Comparison of ENCODE assay signal across 10 cellular contexts in the genomic region with DNA sequence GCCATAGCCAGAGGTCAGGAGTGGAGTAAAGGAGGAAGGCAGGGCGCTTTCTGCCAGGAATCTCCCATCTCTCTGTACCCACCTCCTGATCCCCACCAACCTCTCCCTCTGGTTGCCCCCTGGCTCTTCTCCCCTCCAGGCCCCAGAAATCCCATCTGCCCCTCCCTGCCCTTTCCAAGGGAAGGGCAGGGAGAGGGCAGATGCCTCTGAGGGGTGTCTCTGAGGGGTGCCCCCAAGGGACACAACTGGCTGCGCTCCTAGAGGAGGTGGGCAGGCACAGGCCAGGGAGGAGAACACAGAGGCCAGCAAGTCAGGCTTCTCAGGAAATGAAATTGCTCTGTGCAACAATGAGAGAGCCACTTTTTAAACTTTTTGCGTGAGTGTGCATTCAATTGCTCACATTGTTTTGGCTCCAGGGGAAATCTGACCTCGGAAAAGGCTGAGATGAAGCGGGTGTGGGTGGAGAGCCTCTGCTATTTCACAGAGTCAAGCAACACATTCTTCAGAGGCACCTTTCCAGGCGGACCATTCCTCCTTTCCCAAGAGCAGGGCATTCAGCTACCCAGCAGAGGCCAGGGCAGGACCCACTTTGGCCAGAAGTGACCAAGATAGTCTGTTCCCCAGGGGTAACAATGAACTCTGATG.
DNase-seq lines count a peak whose midpoint lies in the region; ATAC-seq and TF ChIP-seq lines count a peak whose summit lies in the region.
"Had no signal": no experiment of that assay in that cellular context is flagged by ENCODE, and none has a peak within 500 bp of the region (broad histone marks: within the 10 kb centered on the region; RNA-seq: fewer than 3 reads in every experiment).

No MANE protein-coding gene starts in this region.

- H3K27me3 Mint-ChIP-seq in WTC11 (ENCODE audit: low read depth) = peaks cover 4% of the 10 kb centered on the region; the same call in 1 of the 2 replicates
- H3K27me3 Mint-ChIP-seq in nephron progenitor cell (ENCODE audit: low read depth, poor library complexity) = no peaks in the 10 kb centered on the region

- POLR2A ChIA-PET in WTC11 (lab: Charles Lee) = no interaction called here

- H3K36me3 Mint-ChIP-seq in WTC11 = 0 out of 2 replicates have a peak, but pooled peaks cover 8% of the 10 kb centered on the region
- H3K36me3 Mint-ChIP-seq in nephron progenitor cell (ENCODE audit: low read depth) = peaks cover 35% of the 10 kb centered on the region

- 0 out of 2 replicates have a peak overlapping the region, but pooled peaks have one; percentile 43 for H3K27ac Mint-ChIP-seq in WTC11
- peak overlapping the region; percentile 90 for H3K27ac Mint-ChIP-seq in nephron progenitor cell

- CTCF ChIA-PET in WTC11 (lab: Charles Lee) = no interaction called here

- H3K4me1 ChIP-seq in esophagus squamous epithelium = peaks cover 15 to 42% (median 16%) of the 10 kb centered on the region in 3 donors

- 53 to 88% methylated on average over 1 to 4 of the region's 6 CpGs for WGBS in esophagus squamous epithelium, 2 donors

- H3K4me3 Mint-ChIP-seq in WTC11 (no peak overlapping the region), nephron progenitor cell (no peak overlapping the region)

- ATAC-seq in WTC11 = no peak

- no peak for TF ChIP-seq POLR2A in esophagus squamous epithelium (IDR thresholded peaks at IDR 0.05)

- H3K36me3 ChIP-seq in esophagus squamous epithelium = peaks cover 0 to 11% (median 3%) of the 10 kb centered on the region in 3 donors
- H3K36me3 ChIP-seq: BE2C had no signal

- peaks cover 49% of the 10 kb centered on the region for H3K4me1 Mint-ChIP-seq in WTC11
- H3K4me1 Mint-ChIP-seq in nephron progenitor cell = peaks cover 73% of the 10 kb centered on the region

- H3K9me3 ChIP-seq in esophagus squamous epithelium = no peaks in the 10 kb centered on the region
- H3K9me3 ChIP-seq: BE2C had no signal

- no peaks in the 10 kb centered on the region for H3K27me3 ChIP-seq in esophagus squamous epithelium
- H3K27me3 ChIP-seq: BE2C had no signal

- intact Hi-C loops in esophagus squamous epithelium (cut with DNase I) = no loop called here

- TF ChIP-seq CTCF in WTC11 (IDR thresholded peaks at IDR 0.05) (no peak), fibroblast of mammary gland (conservative IDR thresholded peaks at IDR 0.05; ENCODE audit: control insufficient read depth, insufficient read depth, low read depth, low read length) (no peak), nephron progenitor cell (IDR thresholded peaks at IDR 0.05) (no peak), esophagus squamous epithelium (IDR thresholded peaks at IDR 0.05) (no peak)

- H3K9me3 Mint-ChIP-seq in WTC11 (peaks cover 10% of the 10 kb centered on the region), nephron progenitor cell (peaks cover 32% of the 10 kb centered on the region)

- peak overlapping the region in 1 of 4 donors; percentile 10 for H3K27ac ChIP-seq in esophagus squamous epithelium
- H3K27ac ChIP-seq: KMS-11 had no signal

- DNase-seq in AG20443 (ENCODE audit: low spot score) (peak; percentile 44), WTC11 (ENCODE audit: low spot score) (peak; percentile 10), fibroblast of mammary gland (ENCODE audit: low read depth) (peak; percentile 38), nephron progenitor cell (no peak), esophagus squamous epithelium (lab: John Stamatoyannopoulos, UW) (no peak), iPS-NIHi7 (ENCODE audit: extremely low spot score) (no peak), cerebellar cortex (ENCODE audit: low spot score) (no peak)
- no peak for DNase-seq in activated CD4-positive, alpha-beta T cell treated with anti-CD3 and anti-CD28 coated beads for 4 hours
- DNase-seq: BE2C had no signal

- H3K4me3 ChIP-seq in fibroblast of mammary gland (ENCODE audit: control insufficient read depth, low read depth, low read length) (no peak overlapping the region), esophagus squamous epithelium (no peak overlapping the region)

TF ChIP-seq in WTC11, 78 proteins besides CTCF, POLR2A, EP300 and RAD21:
- TF ChIP-seq KAT7 (CRISPR knock-in tag; IDR thresholded peaks at IDR 0.05; ENCODE audit: borderline replicate concordance) = no peak
- TF ChIP-seq, protein P1, sequence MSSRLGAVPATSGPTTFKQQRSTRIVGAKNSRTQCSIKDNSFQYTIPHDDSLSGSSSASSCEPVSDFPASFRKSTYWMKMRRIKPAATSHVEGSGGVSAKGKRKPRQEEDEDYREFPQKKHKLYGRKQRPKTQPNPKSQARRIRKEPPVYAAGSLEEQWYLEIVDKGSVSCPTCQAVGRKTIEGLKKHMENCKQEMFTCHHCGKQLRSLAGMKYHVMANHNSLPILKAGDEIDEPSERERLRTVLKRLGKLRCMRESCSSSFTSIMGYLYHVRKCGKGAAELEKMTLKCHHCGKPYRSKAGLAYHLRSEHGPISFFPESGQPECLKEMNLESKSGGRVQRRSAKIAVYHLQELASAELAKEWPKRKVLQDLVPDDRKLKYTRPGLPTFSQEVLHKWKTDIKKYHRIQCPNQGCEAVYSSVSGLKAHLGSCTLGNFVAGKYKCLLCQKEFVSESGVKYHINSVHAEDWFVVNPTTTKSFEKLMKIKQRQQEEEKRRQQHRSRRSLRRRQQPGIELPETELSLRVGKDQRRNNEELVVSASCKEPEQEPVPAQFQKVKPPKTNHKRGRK (CRISPR knock-in tag; IDR thresholded peaks at IDR 0.05; ENCODE audit: borderline replicate concordance) = no peak
- TF ChIP-seq, protein P2, sequence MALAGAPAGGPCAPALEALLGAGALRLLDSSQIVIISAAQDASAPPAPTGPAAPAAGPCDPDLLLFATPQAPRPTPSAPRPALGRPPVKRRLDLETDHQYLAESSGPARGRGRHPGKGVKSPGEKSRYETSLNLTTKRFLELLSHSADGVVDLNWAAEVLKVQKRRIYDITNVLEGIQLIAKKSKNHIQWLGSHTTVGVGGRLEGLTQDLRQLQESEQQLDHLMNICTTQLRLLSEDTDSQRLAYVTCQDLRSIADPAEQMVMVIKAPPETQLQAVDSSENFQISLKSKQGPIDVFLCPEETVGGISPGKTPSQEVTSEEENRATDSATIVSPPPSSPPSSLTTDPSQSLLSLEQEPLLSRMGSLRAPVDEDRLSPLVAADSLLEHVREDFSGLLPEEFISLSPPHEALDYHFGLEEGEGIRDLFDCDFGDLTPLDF (CRISPR knock-in tag; IDR thresholded peaks at IDR 0.05) = no peak
- TF ChIP-seq, protein P3, sequence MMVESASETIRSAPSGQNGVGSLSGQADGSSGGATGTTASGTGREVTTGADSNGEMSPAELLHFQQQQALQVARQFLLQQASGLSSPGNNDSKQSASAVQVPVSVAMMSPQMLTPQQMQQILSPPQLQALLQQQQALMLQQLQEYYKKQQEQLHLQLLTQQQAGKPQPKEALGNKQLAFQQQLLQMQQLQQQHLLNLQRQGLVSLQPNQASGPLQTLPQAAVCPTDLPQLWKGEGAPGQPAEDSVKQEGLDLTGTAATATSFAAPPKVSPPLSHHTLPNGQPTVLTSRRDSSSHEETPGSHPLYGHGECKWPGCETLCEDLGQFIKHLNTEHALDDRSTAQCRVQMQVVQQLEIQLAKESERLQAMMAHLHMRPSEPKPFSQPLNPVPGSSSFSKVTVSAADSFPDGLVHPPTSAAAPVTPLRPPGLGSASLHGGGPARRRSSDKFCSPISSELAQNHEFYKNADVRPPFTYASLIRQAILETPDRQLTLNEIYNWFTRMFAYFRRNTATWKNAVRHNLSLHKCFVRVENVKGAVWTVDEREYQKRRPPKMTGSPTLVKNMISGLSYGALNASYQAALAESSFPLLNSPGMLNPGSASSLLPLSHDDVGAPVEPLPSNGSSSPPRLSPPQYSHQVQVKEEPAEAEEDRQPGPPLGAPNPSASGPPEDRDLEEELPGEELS (CRISPR knock-in tag; IDR thresholded peaks at IDR 0.05) = no peak
- TF ChIP-seq NR2C2 (CRISPR knock-in tag; IDR thresholded peaks at IDR 0.05) = no peak
- no peak for TF ChIP-seq CREM (CRISPR knock-in tag; IDR thresholded peaks at IDR 0.05)
- no peak for TF ChIP-seq ZNF121 (CRISPR knock-in tag; IDR thresholded peaks at IDR 0.05)
- TF ChIP-seq, protein P4, sequence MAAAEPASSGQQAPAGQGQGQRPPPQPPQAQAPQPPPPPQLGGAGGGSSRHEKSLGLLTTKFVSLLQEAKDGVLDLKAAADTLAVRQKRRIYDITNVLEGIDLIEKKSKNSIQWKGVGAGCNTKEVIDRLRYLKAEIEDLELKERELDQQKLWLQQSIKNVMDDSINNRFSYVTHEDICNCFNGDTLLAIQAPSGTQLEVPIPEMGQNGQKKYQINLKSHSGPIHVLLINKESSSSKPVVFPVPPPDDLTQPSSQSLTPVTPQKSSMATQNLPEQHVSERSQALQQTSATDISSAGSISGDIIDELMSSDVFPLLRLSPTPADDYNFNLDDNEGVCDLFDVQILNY (CRISPR knock-in tag; IDR thresholded peaks at IDR 0.05) = no peak
- TF ChIP-seq ZNF263 (CRISPR knock-in tag; IDR thresholded peaks at IDR 0.05; ENCODE audit: low read depth) = no peak
- no peak for TF ChIP-seq MYBL2 (CRISPR knock-in tag; IDR thresholded peaks at IDR 0.05)
- TF ChIP-seq, protein P5, sequence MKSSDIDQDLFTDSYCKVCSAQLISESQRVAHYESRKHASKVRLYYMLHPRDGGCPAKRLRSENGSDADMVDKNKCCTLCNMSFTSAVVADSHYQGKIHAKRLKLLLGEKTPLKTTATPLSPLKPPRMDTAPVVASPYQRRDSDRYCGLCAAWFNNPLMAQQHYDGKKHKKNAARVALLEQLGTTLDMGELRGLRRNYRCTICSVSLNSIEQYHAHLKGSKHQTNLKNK (CRISPR knock-in tag; IDR thresholded peaks at IDR 0.05) = no peak
- no peak for TF ChIP-seq ZNF416 (CRISPR knock-in tag; IDR thresholded peaks at IDR 0.05)

Comparison
In these comparisons a context has a peak if more than half of its experiments do, and no peak if none do; other contexts are left out.
1. DNase-seq: peak in AG20443 (single experiment), WTC11 (single experiment) and fibroblast of mammary gland (single experiment); none in nephron progenitor cell (single experiment), esophagus squamous epithelium (single experiment), activated CD4-positive, alpha-beta T cell treated with anti-CD3 and anti-CD28 coated beads for 4 hours (0 of 2), iPS-NIHi7 (single experiment) and cerebellar cortex (single experiment).